15 cellular contexts compared by ENCODE assay signal in the genomic region with DNA sequence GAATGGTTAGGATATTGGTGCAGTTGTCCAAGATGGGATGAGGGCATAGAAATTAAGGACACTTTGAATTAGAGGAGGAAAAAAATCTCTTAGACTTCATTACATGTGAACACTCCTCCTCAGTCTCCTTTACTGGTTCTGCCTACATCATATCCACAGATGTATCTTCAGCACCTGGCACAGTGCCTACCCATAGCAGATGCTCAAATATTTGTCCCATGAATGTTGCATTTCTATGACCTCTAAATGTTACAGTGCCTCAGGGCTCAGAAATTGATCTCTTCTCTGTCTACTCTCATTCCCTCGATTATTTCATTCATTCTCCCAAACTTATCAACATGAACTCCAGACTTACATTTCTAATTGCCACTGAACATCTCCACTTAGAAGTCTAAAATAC. TPM values are rescaled to one million over a fixed set of nuclear protein-coding genes. Genes with fewer than 3 reads are reported as not detected.
DNase-seq lines count a peak whose midpoint lies in the region; ATAC-seq and TF ChIP-seq lines count a peak whose summit lies in the region.
"Had no signal": no experiment of that assay in that cellular context is flagged by ENCODE, and none has a peak within 500 bp of the region (broad histone marks: within the 10 kb centered on the region; RNA-seq: fewer than 3 reads in every experiment).

No MANE protein-coding gene starts in this region.

- in situ Hi-C loops in astrocyte of the spinal cord (cut with HindIII; ENCODE audit: low sequenced_read_pairs) = no loop called here

- ATAC-seq in GM18909 (IDR thresholded peaks at IDR 0.05; ENCODE audit: poor library complexity, unreplicated experiment) (no peak), HG03378 (IDR thresholded peaks at IDR 0.05; ENCODE audit: unreplicated experiment) (no peak)
- ATAC-seq: natural killer cell had no signal

- no peak for TF ChIP-seq CTCF in astrocyte of the spinal cord (IDR thresholded peaks at IDR 0.05; ENCODE audit: low read depth, low read length)

- H3K4me3 ChIP-seq in astrocyte of the spinal cord (ENCODE audit: low read depth, low read length) = no peak overlapping the region
- H3K4me3 ChIP-seq: left lung, SJSA1 had no signal

- DNase-seq in NCI-H1092 treated with DMSO at 0.1 percent for 48 hours (lab: John Stamatoyannopoulos, UW) = peak; percentile 2
- DNase-seq in NCI-H1092 (lab: John Stamatoyannopoulos, UW) = no peak
- peak; percentile 53 for DNase-seq in NCI-H2171 (lab: John Stamatoyannopoulos, UW)
- DNase-seq in astrocyte of the spinal cord (ENCODE audit: low read depth, low spot score) = peak; percentile 22
- DNase-seq in kidney tubule cell (ENCODE audit: low spot score) = peak; percentile 64
- DNase-seq in ureter (ENCODE audit: low spot score) = no peak
- DNase-seq: activated CD8-positive, alpha-beta memory T cell treated with anti-CD3 and anti-CD28 coated beads for 24 hours; aorta; left lung; natural killer cell; NCI-H1105; stimulated activated CD4-positive, alpha-beta T cell treated with anti-CD3 and anti-CD28 coated beads, Interleukin-15, amount 100 ng/mL, for 24 hours had no signal

RNA-seq across cellular contexts. Expression of gene CNNM1, which starts 17.1 kb away (rescaled TPM):
- 1.1 TPM for total RNA-seq in ureter
- total RNA-seq: natural killer cell, SJSA1 had no signal

Comparison
In these comparisons a context has a peak if more than half of its experiments do, and no peak if none do; other contexts are left out.
1. DNase-seq: peak in NCI-H1092 treated with DMSO at 0.1 percent for 48 hours (single experiment), NCI-H2171 (single experiment), astrocyte of the spinal cord (single experiment) and kidney tubule cell (single experiment); none in NCI-H1092 (single experiment) and ureter (single experiment).